Comparison of ENCODE assay signal across 6 cellular contexts in the genomic region with DNA sequence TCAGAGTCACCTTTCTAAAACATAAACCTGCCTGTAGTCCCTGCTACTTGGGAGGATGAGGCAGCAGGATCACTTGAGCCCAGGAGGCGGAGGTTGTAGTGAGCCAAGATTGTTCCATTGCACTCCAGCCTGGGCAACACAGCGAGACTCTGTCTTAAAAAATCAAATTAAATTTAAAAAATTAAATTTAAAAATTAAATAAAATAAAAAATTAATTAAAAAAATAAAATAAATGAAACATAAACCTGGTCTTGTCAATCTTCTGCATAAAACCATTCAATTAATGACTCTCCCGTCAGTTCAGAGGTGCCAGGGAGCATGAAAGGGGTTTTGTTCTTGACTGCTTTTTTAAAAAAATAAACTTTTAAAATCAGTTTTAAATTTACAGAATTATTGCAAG. TPM values are rescaled to one million over a fixed set of nuclear protein-coding genes. Genes with fewer than 3 reads are reported as not detected.
"Had no signal": no experiment of that assay in that cellular context is flagged by ENCODE, and none has a peak within 500 bp of the region (broad histone marks: within the 10 kb centered on the region; RNA-seq: fewer than 3 reads in every experiment).

No MANE protein-coding gene starts in this region.

- H3K9me3 Mint-ChIP-seq: GM23338, H9 had no signal

- H3K27ac Mint-ChIP-seq: GM23338 had no signal

- DNase-seq: H9, HCEC 1CT, IMR-90 had no signal

- ATAC-seq: GM23338 had no signal

- H3K4me2 ChIP-seq: GM23338 had no signal

- H3K4me3 Mint-ChIP-seq: GM23338, H9 had no signal

- H3K4me3 ChIP-seq: GM23338 had no signal

RNA-seq across cellular contexts. Expression of a gene that starts 48.6 kb away (rescaled TPM):
- total RNA-seq: GM23338, H1, H9, HT-29, IMR-90 had no signal
- polyA plus RNA-seq: GM23338, H1, IMR-90 had no signal
